Comparison of ENCODE assay signal across 1 cellular context in the genomic region with DNA sequence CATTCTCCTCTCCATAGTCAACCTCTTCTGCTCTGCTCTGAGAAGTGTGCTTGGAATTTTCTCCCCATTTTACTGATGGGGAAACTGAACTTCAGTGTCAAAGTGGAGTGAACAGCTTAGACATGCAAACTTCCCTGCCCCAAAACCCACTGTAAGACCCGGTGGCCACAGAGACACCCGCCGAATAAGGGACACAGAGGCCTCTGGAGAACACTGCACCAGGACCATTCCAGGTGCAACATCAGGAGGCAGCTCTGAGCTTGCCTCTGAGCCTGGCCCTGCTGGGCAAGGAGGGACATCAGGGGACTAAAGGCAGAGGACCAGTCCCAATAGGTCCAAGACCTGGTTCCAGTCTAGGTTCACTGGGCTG.
TF ChIP-seq lines count a peak whose summit lies in the region.

No MANE protein-coding gene starts in this region.

TF ChIP-seq in IMR-90, 13 proteins besides CTCF, POLR2A, EP300 and RAD21:
- TF ChIP-seq, protein P1, sequence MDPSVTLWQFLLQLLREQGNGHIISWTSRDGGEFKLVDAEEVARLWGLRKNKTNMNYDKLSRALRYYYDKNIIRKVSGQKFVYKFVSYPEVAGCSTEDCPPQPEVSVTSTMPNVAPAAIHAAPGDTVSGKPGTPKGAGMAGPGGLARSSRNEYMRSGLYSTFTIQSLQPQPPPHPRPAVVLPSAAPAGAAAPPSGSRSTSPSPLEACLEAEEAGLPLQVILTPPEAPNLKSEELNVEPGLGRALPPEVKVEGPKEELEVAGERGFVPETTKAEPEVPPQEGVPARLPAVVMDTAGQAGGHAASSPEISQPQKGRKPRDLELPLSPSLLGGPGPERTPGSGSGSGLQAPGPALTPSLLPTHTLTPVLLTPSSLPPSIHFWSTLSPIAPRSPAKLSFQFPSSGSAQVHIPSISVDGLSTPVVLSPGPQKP (IDR thresholded peaks at IDR 0.05; ENCODE audit: borderline replicate concordance, low read depth, low read length): no peak
- TF ChIP-seq MAFK (IDR thresholded peaks at IDR 0.05; ENCODE audit: low read depth, low read length) (no peak), SMC3 (IDR thresholded peaks at IDR 0.05; ENCODE audit: low read depth, low read length) (no peak), MAZ (IDR thresholded peaks at IDR 0.05; ENCODE audit: borderline replicate concordance, low read depth, low read length) (no peak), USF2 (IDR thresholded peaks at IDR 0.05; ENCODE audit: low read depth, low read length) (no peak), CHD1 (IDR thresholded peaks at IDR 0.05; ENCODE audit: low read depth, low read length) (no peak), CEBPB (IDR thresholded peaks at IDR 0.05; ENCODE audit: low read depth, low read length) (no peak), NFE2L2 (IDR thresholded peaks at IDR 0.05; ENCODE audit: low read depth, low read length) (no peak), BHLHE40 (IDR thresholded peaks at IDR 0.05; ENCODE audit: low read depth, low read length) (no peak), RCOR1 (IDR thresholded peaks at IDR 0.05; ENCODE audit: insufficient replicate concordance, low read length) (no peak), RFX5 (IDR thresholded peaks at IDR 0.05; ENCODE audit: low read depth, low read length) (no peak), MXI1 (IDR thresholded peaks at IDR 0.05; ENCODE audit: borderline replicate concordance, low read depth, low read length) (no peak), FOS (IDR thresholded peaks at IDR 0.05; ENCODE audit: low read depth, low read length) (no peak)
